Comparison of ENCODE assay signal across 20 cellular contexts in the genomic region with DNA sequence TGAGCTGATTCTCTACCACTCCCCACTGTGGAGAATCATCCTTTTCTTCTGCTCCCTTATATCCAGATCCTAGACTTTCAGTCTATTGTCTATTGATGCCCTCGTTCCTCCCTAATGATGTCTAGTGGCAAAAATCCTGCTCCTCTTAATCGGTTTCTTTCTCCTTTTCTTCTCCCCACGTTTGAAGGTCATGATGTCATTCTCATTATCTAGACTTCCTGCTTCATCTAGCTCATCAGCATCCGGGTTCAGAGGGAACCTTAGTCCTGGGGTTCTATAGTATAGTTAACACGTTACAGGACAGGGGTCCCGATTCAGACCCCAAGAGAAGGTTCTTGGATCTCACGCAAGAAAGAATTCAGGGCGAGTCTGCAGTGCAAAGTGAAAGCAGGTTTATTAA. TPM values are rescaled to one million over a fixed set of nuclear protein-coding genes. Genes with fewer than 3 reads are reported as not detected.
A peak's percentile ranks its signal among the peaks of the same experiment; 100 is the strongest.
DNase-seq lines count a peak whose midpoint lies in the region; ATAC-seq, FAIRE-seq and TF ChIP-seq lines count a peak whose summit lies in the region.
"Had no signal": no experiment of that assay in that cellular context is flagged by ENCODE, and none has a peak within 500 bp of the region (broad histone marks: within the 10 kb centered on the region; RNA-seq: fewer than 3 reads in every experiment).

No MANE protein-coding gene starts in this region.

- no peak overlapping the region for H3K56ac ChIP-seq in mesendoderm (ENCODE audit: low read length)

- CTCF ChIA-PET in HEK293 (lab: Yijun Ruan, JAX) (interaction anchor here (0.6 to 3.9 kb wide), 4 partner anchors 73 to 215 kb away, joined by 3 to 43 read pairs (median 4); no protein-coding TSS in a partner anchor), GM12878 (lab: Yijun Ruan, JAX) (interaction anchor here (3.2 to 4.5 kb wide), 2 partner anchors 10 to 103 kb away, joined by 13 to 51 read pairs; no protein-coding TSS in a partner anchor)
- CTCF ChIA-PET in activated CD8-positive, alpha-beta T cell treated with anti-CD3 and anti-CD28 coated beads for 36 hours (lab: Charles Lee) = interaction anchor here (1.0 to 2.2 kb wide), 3 partner anchors 9 to 14 kb away, joined by 3 to 5 read pairs (median 5); no protein-coding TSS in a partner anchor

- no peak overlapping the region for H3K9ac ChIP-seq in OCI-LY1 (ENCODE audit: low read length)
- no peak overlapping the region for H3K9ac ChIP-seq in GM12878 (ENCODE audit: control insufficient read depth, insufficient read depth, low read length)
- H3K9ac ChIP-seq in mesendoderm (ENCODE audit: low read length) = no peak overlapping the region

- H3K23ac ChIP-seq in mesendoderm (ENCODE audit: low read length) = no peak overlapping the region

- H3K27me3 Mint-ChIP-seq in activated CD8-positive, alpha-beta T cell treated with anti-CD3 and anti-CD28 coated beads for 36 hours = peaks cover 11% of the 10 kb centered on the region

- no peak overlapping the region for H2BK15ac ChIP-seq in mesendoderm (replicated peaks; ENCODE audit: low read depth)

- H2AFZ ChIP-seq in OCI-LY1 (ENCODE audit: low read length) = peak overlapping the region; percentile 84; the same call in 1 of the 2 replicates
- no peak overlapping the region for H2AFZ ChIP-seq in GM12878 (ENCODE audit: control insufficient read depth, low read depth, low read length)

- no peak for TF ChIP-seq EP300 in GM12878 (IDR thresholded peaks at IDR 0.05; ENCODE audit: borderline replicate concordance in 1 of 2, control insufficient read depth in 1 of 2, low read depth in 2 of 2, low read length in 2 of 2)

- DNase-seq in GM12878 (ENCODE audit: low read depth, low spot score) (no peak), hippocampal formation (lab: John Stamatoyannopoulos, UW) (no peak), iPS-NIHi11 (ENCODE audit: low spot score) (no peak), mesendoderm (no peak)
- DNase-seq in activated CD8-positive, alpha-beta T cell treated with anti-CD3 and anti-CD28 coated beads for 36 hours = no peak
- DNase-seq: AML-193; CD4-positive, alpha-beta memory T cell; DMS153; DMS79; GDM1; H9 had no signal

- POLR2A ChIA-PET in HEK293 (lab: Yijun Ruan, JAX) = no interaction called here
- POLR2A ChIA-PET in GM12878 (lab: Charles Lee) = no interaction called here
- POLR2A ChIA-PET in activated CD8-positive, alpha-beta T cell treated with anti-CD3 and anti-CD28 coated beads for 36 hours (lab: Charles Lee) = interaction anchor here (1.3 kb wide), 1 partner anchor 9 kb away, joined by 5 read pairs; no protein-coding TSS in a partner anchor

- no peak for ATAC-seq in GM12878
- no peak for ATAC-seq in activated CD8-positive, alpha-beta T cell treated with anti-CD3 and anti-CD28 coated beads for 36 hours
- ATAC-seq: HepG2 had no signal

- H4K5ac ChIP-seq in mesendoderm (ENCODE audit: low read length) = no peak overlapping the region

- no peaks in the 10 kb centered on the region for H3F3A ChIP-seq in OCI-LY1 (ENCODE audit: insufficient read depth, low read length)

- H3K18ac ChIP-seq in mesendoderm (ENCODE audit: low read length) = no peak overlapping the region

- SMC1A ChIA-PET in GM12878 (lab: Charles Lee; ENCODE audit: uncharacterized antibody, unreplicated experiment) = no interaction called here

- H3K4me2 ChIP-seq in OCI-LY1 (ENCODE audit: low read length) = no peak overlapping the region
- H3K4me2 ChIP-seq in GM12878 (ENCODE audit: control insufficient read depth, insufficient read depth) = no peak overlapping the region
- H3K4me2 ChIP-seq in mesendoderm (ENCODE audit: low read length) = no peak overlapping the region

- no peak overlapping the region for H3K27ac Mint-ChIP-seq in activated CD8-positive, alpha-beta T cell treated with anti-CD3 and anti-CD28 coated beads for 36 hours
- H3K27ac Mint-ChIP-seq: CD4-positive, alpha-beta memory T cell; H9; IgD-negative memory B cell had no signal

- H4K8ac ChIP-seq in mesendoderm (ENCODE audit: low read depth, low read length) = no peak overlapping the region

- H3K36me3 ChIP-seq in HEK293 (ENCODE audit: control insufficient read depth in 2 of 2, insufficient read depth in 1 of 2, low read length in 2 of 2) = no peaks in the 10 kb centered on the region
- H3K36me3 ChIP-seq in OCI-LY1 (ENCODE audit: insufficient read depth, low read length) = no peaks in the 10 kb centered on the region
- no peaks in the 10 kb centered on the region for H3K36me3 ChIP-seq in GM12878 (ENCODE audit: control insufficient read depth in 2 of 2, insufficient read depth in 2 of 2, low read length in 1 of 2)
- no peaks in the 10 kb centered on the region for H3K36me3 ChIP-seq in mesendoderm (ENCODE audit: control insufficient read depth, insufficient read depth, low read length)

- H3K9me3 Mint-ChIP-seq in activated CD8-positive, alpha-beta T cell treated with anti-CD3 and anti-CD28 coated beads for 36 hours = no peaks in the 10 kb centered on the region
- H3K9me3 Mint-ChIP-seq: H9 had no signal

- no peak for TF ChIP-seq POLR2A in GM12878 (IDR thresholded peaks at IDR 0.05; ENCODE audit: low read depth, low read length)

- no peak for FAIRE-seq in GM12878 (lab: Jason Lieb, UNC)
- FAIRE-seq: A204.1, H1, HepG2 had no signal

- H4K20me1 ChIP-seq in OCI-LY1 (ENCODE audit: insufficient read depth, low read length) (no peaks in the 10 kb centered on the region), GM12878 (ENCODE audit: control insufficient read depth, insufficient read depth) (no peaks in the 10 kb centered on the region)

- intact Hi-C loops in GM12878 (cut with micrococcal nuclease; ENCODE audit: unreplicated experiment) = no loop called here
- intact Hi-C loops in activated CD8-positive, alpha-beta T cell treated with anti-CD3 and anti-CD28 coated beads for 36 hours (cut with micrococcal nuclease) = no loop called here

- H3K27me3 ChIP-seq in OCI-LY1 (ENCODE audit: insufficient read depth, low read length) (no peaks in the 10 kb centered on the region), GM12878 (replicated peaks in 1 of 2; ENCODE audit: control insufficient read depth in 2 of 2, insufficient read depth in 2 of 2, low read length in 1 of 2) (peaks cover 0 to 1% of the 10 kb centered on the region in 2 experiments; a peak in 1 of 4 replicates), mesendoderm (ENCODE audit: insufficient read depth, low read length, poor library complexity) (no peaks in the 10 kb centered on the region)

- H3K36me3 Mint-ChIP-seq in activated CD8-positive, alpha-beta T cell treated with anti-CD3 and anti-CD28 coated beads for 36 hours (ENCODE audit: low read depth) = no peaks in the 10 kb centered on the region
- H3K36me3 Mint-ChIP-seq: CD4-positive, alpha-beta memory T cell; IgD-negative memory B cell had no signal

- H3K4me1 ChIP-seq in HEK293 (ENCODE audit: control insufficient read depth, insufficient read depth, low read length) = no peaks in the 10 kb centered on the region
- no peaks in the 10 kb centered on the region for H3K4me1 ChIP-seq in OCI-LY1 (ENCODE audit: insufficient read depth, low read length, severe bottlenecking)
- H3K4me1 ChIP-seq in GM12878 (ENCODE audit: control insufficient read depth, insufficient read depth, low read length) = no peaks in the 10 kb centered on the region
- H3K4me1 ChIP-seq in mesendoderm (ENCODE audit: control insufficient read depth, low read depth, low read length) = peaks cover 2% of the 10 kb centered on the region

- H2BK5ac ChIP-seq in mesendoderm (ENCODE audit: low read length) = no peak overlapping the region

- H3K4me1 Mint-ChIP-seq in activated CD8-positive, alpha-beta T cell treated with anti-CD3 and anti-CD28 coated beads for 36 hours (ENCODE audit: low read depth) = no peaks in the 10 kb centered on the region

- in situ Hi-C loops in GM12878 (cut with MboI) = no loop called here

- no peak overlapping the region for H3K27ac ChIP-seq in HEK293 (ENCODE audit: extremely low read depth, low read depth, low read length)
- H3K27ac ChIP-seq in OCI-LY1 (ENCODE audit: low read depth, low read length, poor library complexity, severe bottlenecking) = no peak overlapping the region
- H3K27ac ChIP-seq in GM12878 (ENCODE audit: control insufficient read depth, insufficient read depth) = no peak overlapping the region
- no peak overlapping the region for H3K27ac ChIP-seq in mesendoderm (ENCODE audit: low read depth, low read length)
- H3K27ac ChIP-seq: C4-2B had no signal

- 30% methylated on average over 8 of the region's 8 CpGs for WGBS in GM12878 (ENCODE audit: insufficient coverage, insufficient replicate concordance, low lambda C conversion rate, missing lambda C conversion rate)
- WGBS in mesendoderm (ENCODE audit: extremely low coverage, insufficient coverage, low lambda C conversion rate) = no CpG with 5 or more reads among the region's 8 CpGs

- H3K4me3 ChIP-seq in HEK293 (ENCODE audit: low read depth, low read length) (no peak overlapping the region), OCI-LY1 (ENCODE audit: low read depth, low read length, poor library complexity, severe bottlenecking) (no peak overlapping the region), GM12878 (no peak overlapping the region), mesendoderm (ENCODE audit: low read length) (no peak overlapping the region)

- no peak overlapping the region for H3K4me3 Mint-ChIP-seq in activated CD8-positive, alpha-beta T cell treated with anti-CD3 and anti-CD28 coated beads for 36 hours
- H3K4me3 Mint-ChIP-seq: H9, IgD-negative memory B cell had no signal

- BruUV-seq in GM12878 (replicated peaks; lab: Mats Ljungman, UMichigan) = no TSS peak

- H3K79me1 ChIP-seq in mesendoderm (ENCODE audit: low read length) = no peaks in the 10 kb centered on the region

- H3K9me3 ChIP-seq in HEK293 (ENCODE audit: control insufficient read depth, insufficient read depth, low read depth, low read length) (no peaks in the 10 kb centered on the region), OCI-LY1 (ENCODE audit: low read length) (no peaks in the 10 kb centered on the region), GM12878 (replicated peaks; ENCODE audit: control insufficient read depth, insufficient read depth, low read length) (no peaks in the 10 kb centered on the region)

- H3K4ac ChIP-seq in mesendoderm (ENCODE audit: low read depth, low read length) = no peak overlapping the region

- no peak overlapping the region for H2BK120ac ChIP-seq in mesendoderm (ENCODE audit: low read depth, low read length)

- H3K79me2 ChIP-seq in OCI-LY1 (ENCODE audit: insufficient read depth, low read length) (no peaks in the 10 kb centered on the region), GM12878 (ENCODE audit: control insufficient read depth, insufficient read depth, low read length) (no peaks in the 10 kb centered on the region), mesendoderm (ENCODE audit: control insufficient read depth, insufficient read depth, low read length) (no peaks in the 10 kb centered on the region)

- TF ChIP-seq CTCF in HEK293 (tag by site-specific recombination; IDR thresholded peaks at IDR 0.05) (no peak), OCI-LY1 (IDR thresholded peaks at IDR 0.05; ENCODE audit: low read length) (no peak), GM12878 (IDR thresholded peaks at IDR 0.05 in 2 of 3, conservative IDR thresholded peaks at IDR 0.05 in 1 of 3; ENCODE audit: control insufficient read depth in 2 of 3, extremely low read depth in 1 of 3, insufficient read depth in 1 of 3, low read depth in 3 of 3, low read length in 3 of 3) (no peak)
- no peak for TF ChIP-seq CTCF in activated CD8-positive, alpha-beta T cell treated with anti-CD3 and anti-CD28 coated beads for 36 hours (IDR thresholded peaks at IDR 0.05)

- H2AK5ac ChIP-seq in mesendoderm (ENCODE audit: low read length) = no peak overlapping the region

- H3K9me2 ChIP-seq in OCI-LY1 (ENCODE audit: low read depth, low read length) = no peaks in the 10 kb centered on the region

- TF ChIP-seq RAD21 in GM12878 (IDR thresholded peaks at IDR 0.05; ENCODE audit: insufficient read depth, low read depth, low read length) = no peak

- RAD21 ChIA-PET in GM12878 (lab: Charles Lee; ENCODE audit: unreplicated experiment) = no interaction called here

RNA-seq across cellular contexts. Expression of gene ALDH1A2, which starts 14.9 kb away (rescaled TPM):
- total RNA-seq in GM12878 (2013; cell fraction: nucleolus; rRNA removed) = 1.5 and 1.7 TPM in 2 replicates
- total RNA-seq in GM12878 (2014; rRNA removed) (0.06 TPM in 1 of 2 replicates, not detected in the other), GM12878 (2014; rRNA removed; fragmentation: Illumina TruSeq; extraction: Trizol) (0.64 TPM in 1 of 2 replicates, not detected in the other), GM12878 (2021) (0.53 and 0.92 TPM in 2 replicates)
- not detected for polyA plus RNA-seq in GM12878 (2011; ENCODE audit: low read depth)
- polyA plus RNA-seq in GM12878 (2011; rRNA removed) (0.22 and 0.50 TPM in 2 replicates), GM12878 (2014; fragmentation: Illumina TruSeq; extraction: Trizol) (not detected in 2 replicates), GM12878 (2014; fragmentation: Nextera tagmentation; extraction: Ambion mirVana) (under 1 TPM in 1 of 2 experiments, not detected in 1; 0.15 TPM), GM12878 (2014; rRNA removed) (0.18 and 0.63 TPM in 2 replicates), GM12878 (2016; fragmentation: Nextera tagmentation; extraction: Ambion mirVana) (not detected)
- 0.37 TPM in 1 of 2 replicates, not detected in the other for polyA plus RNA-seq in GM12878 (2011; cell fraction: cytosol; rRNA removed)
- 0.28 TPM in 1 of 2 replicates, not detected in the other for polyA plus RNA-seq in GM12878 (2011; cell fraction: nucleus; rRNA removed)
- polyA plus RNA-seq in GM12878 (2012) = 0.12 and 0.31 TPM in 2 replicates
- 0.82 and 1.0 TPM in 2 replicates for polyA minus RNA-seq in GM12878 (2011; rRNA and poly(A)+ RNA removed)
- polyA minus RNA-seq in GM12878 (2011; cell fraction: cytosol; rRNA and poly(A)+ RNA removed) = not detected in 2 replicates
- polyA minus RNA-seq in GM12878 (2011; cell fraction: nucleus; rRNA and poly(A)+ RNA removed) = 0.73 TPM in 1 of 2 replicates, not detected in the other
- polyA plus RNA-seq in mesendoderm (2013, experiment 1 of 2) = 0.32 TPM
- 0.80 TPM for polyA plus RNA-seq in mesendoderm (2013, experiment 2 of 2)
- 1 to 10 TPM in 1 of 2 experiments, under 1 TPM in 1; 0.47 to 1.4 TPM for total RNA-seq in activated CD8-positive, alpha-beta T cell treated with anti-CD3 and anti-CD28 coated beads for 36 hours
- total RNA-seq: Daoy had no signal
- polyA plus RNA-seq: CD4-positive, alpha-beta memory T cell; IgD-negative memory B cell had no signal

RNA-seq across cellular contexts. Expression of gene AQP9, which starts 57.8 kb away (rescaled TPM):
- 0.19 TPM in 1 of 2 replicates, not detected in the other for total RNA-seq in GM12878 (2013; cell fraction: nucleolus; rRNA removed)
- total RNA-seq in GM12878 (2014; rRNA removed) = 0.06 and 0.22 TPM in 2 replicates
- total RNA-seq in GM12878 (2014; rRNA removed; fragmentation: Illumina TruSeq; extraction: Trizol) = 0.23 and 0.36 TPM in 2 replicates
- total RNA-seq in GM12878 (2021) = 0.37 and 0.41 TPM in 2 replicates
- 0.10 TPM for polyA plus RNA-seq in GM12878 (2011; ENCODE audit: low read depth)
- polyA plus RNA-seq in GM12878 (2011; rRNA removed) = 3.0 and 3.8 TPM in 2 replicates
- 1.5 and 1.8 TPM in 2 replicates for polyA plus RNA-seq in GM12878 (2011; cell fraction: cytosol; rRNA removed)
- 1.4 and 2.2 TPM in 2 replicates for polyA plus RNA-seq in GM12878 (2011; cell fraction: nucleus; rRNA removed)
- polyA plus RNA-seq in GM12878 (2012) = 0.11 and 0.18 TPM in 2 replicates
- polyA plus RNA-seq in GM12878 (2014; fragmentation: Illumina TruSeq; extraction: Trizol) = 0.17 and 0.32 TPM in 2 replicates
- under 1 TPM; 0.05 to 0.15 TPM for polyA plus RNA-seq in GM12878 (2014; fragmentation: Nextera tagmentation; extraction: Ambion mirVana)
- polyA plus RNA-seq in GM12878 (2014; rRNA removed) = 0.11 and 0.15 TPM in 2 replicates
- under 1 TPM; 0.19 to 0.25 TPM for polyA plus RNA-seq in GM12878 (2016; fragmentation: Nextera tagmentation; extraction: Ambion mirVana)
- 3.3 and 3.8 TPM in 2 replicates for polyA minus RNA-seq in GM12878 (2011; rRNA and poly(A)+ RNA removed)
- polyA minus RNA-seq in GM12878 (2011; cell fraction: cytosol; rRNA and poly(A)+ RNA removed) = 0.52 and 0.67 TPM in 2 replicates
- 1.1 and 1.2 TPM in 2 replicates for polyA minus RNA-seq in GM12878 (2011; cell fraction: nucleus; rRNA and poly(A)+ RNA removed)
- polyA plus RNA-seq in mesendoderm (2013, experiment 1 of 2) = not detected
- polyA plus RNA-seq in mesendoderm (2013, experiment 2 of 2) = not detected
- not detected for total RNA-seq in activated CD8-positive, alpha-beta T cell treated with anti-CD3 and anti-CD28 coated beads for 36 hours
- total RNA-seq: Daoy, H1, H9, HepG2 had no signal
- polyA plus RNA-seq: BJ; CD4-positive, alpha-beta memory T cell; H1; HepG2; IgD-negative memory B cell had no signal
